ENCODE assay signal across 22 cellular contexts in the genomic region with DNA sequence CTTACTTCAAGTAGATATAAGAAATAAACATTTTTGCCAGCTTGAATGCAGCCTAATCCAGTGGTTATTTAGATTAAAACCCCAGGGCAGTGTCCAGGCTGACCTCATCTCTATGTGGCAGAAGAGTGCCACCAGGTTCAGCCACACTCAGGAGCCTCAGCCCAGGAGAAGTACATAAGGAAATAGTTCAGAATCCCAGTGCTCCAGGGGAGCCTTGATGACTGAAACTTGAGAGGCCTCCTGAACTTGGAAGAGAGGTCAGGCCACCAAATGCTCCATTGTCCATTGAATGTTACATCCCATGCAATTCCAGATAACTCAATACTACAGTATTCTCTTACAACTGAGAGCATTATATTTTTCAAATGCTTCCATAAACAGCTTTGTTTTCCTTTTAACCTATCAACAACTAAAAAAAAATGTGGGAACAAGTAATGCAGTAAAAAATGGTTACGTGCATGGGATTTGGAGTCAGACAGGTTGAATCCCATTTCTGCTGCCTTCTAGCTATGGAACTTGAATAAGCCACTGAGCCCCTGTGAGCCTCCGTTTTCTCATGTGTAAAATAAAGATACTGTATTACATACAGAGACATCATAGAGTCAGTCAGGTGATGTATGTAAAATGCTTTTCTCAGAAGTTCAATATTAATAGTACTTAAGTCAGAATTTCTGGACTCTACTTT.
DNase-seq lines count a peak whose midpoint lies in the region; TF ChIP-seq lines count a peak whose summit lies in the region.
"Had no signal": no experiment of that assay in that cellular context is flagged by ENCODE, and none has a peak within 500 bp of the region (broad histone marks: within the 10 kb centered on the region; RNA-seq: fewer than 3 reads in every experiment).

No MANE protein-coding gene starts in this region.

- H3K27me3 ChIP-seq in SJSA1 (replicated peaks): no peaks in the 10 kb centered on the region
- H3K27me3 ChIP-seq: heart left ventricle, pancreas had no signal

- peaks cover 32% of the 10 kb centered on the region for H3K4me1 Mint-ChIP-seq in progenitor cell of endocrine pancreas (ENCODE audit: low read depth)
- H3K4me1 Mint-ChIP-seq: activated T-helper 17 cell treated with anti-CD3 and anti-CD28 coated beads, Interleukin-2, amount 50 U/mL, for 72 hours; T-cell had no signal

- no peaks in the 10 kb centered on the region for H3K36me3 ChIP-seq in SJSA1
- H3K36me3 ChIP-seq: heart left ventricle, pancreas had no signal

- H3K27ac ChIP-seq in SJSA1: peak overlapping the region; percentile 20
- H3K27ac ChIP-seq: heart left ventricle had no signal

- DNase-seq in Daoy (ENCODE audit: low read depth) (peak; percentile 33), SJSA1 (ENCODE audit: low read depth in 1 of 2, low spot score in 2 of 2) (no peak), left kidney (ENCODE audit: low read depth, low spot score) (peak; percentile 43), progenitor cell of endocrine pancreas (ENCODE audit: low spot score, unreplicated experiment) (no peak), NCI-H1436 (lab: John Stamatoyannopoulos, UW) (no peak), cardiac septum (ENCODE audit: low spot score) (no peak), head of caudate nucleus (no peak), UCSD-AML1 (lab: John Stamatoyannopoulos, UW; ENCODE audit: unreplicated experiment) (no peak)
- DNase-seq: activated CD4-positive, alpha-beta T cell treated with anti-CD3 and anti-CD28 coated beads, Interleukin-2, amount 10 ng/mL, durations not matched to agents 24 days and 14 days; activated naive CD8-positive, alpha-beta T cell treated with anti-CD3 and anti-CD28 coated beads for 36 hours; CD4-positive, alpha-beta T cell; cortex of kidney; H9; heart left ventricle; NCI-H1092; NCI-H524 treated with DMSO at 0.1 percent for 48 hours; pancreas; Right ventricle myocardium superior; stimulated activated CD4-positive, alpha-beta T cell treated with anti-CD3 and anti-CD28 coated beads, Interleukin-1b, Interleukin-23, amount 100 ng/mL, for 48 hours; stimulated activated naive CD4-positive, alpha-beta T cell treated with Interleukin-2 at 50 U/mL for 16 hours; T-cell had no signal

- intact Hi-C loops in cardiac septum (cut with DNase I) (no loop called here), head of caudate nucleus (cut with DNase I) (no loop called here)

- H3K27me3 Mint-ChIP-seq in progenitor cell of endocrine pancreas: no peaks in the 10 kb centered on the region
- H3K27me3 Mint-ChIP-seq: activated CD4-positive, alpha-beta T cell treated with anti-CD3 and anti-CD28 coated beads, Interleukin-2, amount 10 ng/mL, durations not matched to agents 24 days and 14 days; activated naive CD8-positive, alpha-beta T cell treated with anti-CD3 and anti-CD28 coated beads for 36 hours; activated T-helper 17 cell treated with anti-CD3 and anti-CD28 coated beads, Interleukin-2, amount 50 U/mL, for 72 hours; CD4-positive, alpha-beta T cell; T-cell had no signal

- peaks cover 36% of the 10 kb centered on the region for H3K4me1 ChIP-seq in SJSA1 (replicated peaks)
- H3K4me1 ChIP-seq: pancreas had no signal

- no peak for TF ChIP-seq CTCF in progenitor cell of endocrine pancreas (IDR thresholded peaks at IDR 0.05; ENCODE audit: unreplicated experiment)

- H3K4me3 Mint-ChIP-seq in progenitor cell of endocrine pancreas (ENCODE audit: low read depth): peak overlapping the region; percentile 59
- H3K4me3 Mint-ChIP-seq: activated CD4-positive, alpha-beta T cell treated with anti-CD3 and anti-CD28 coated beads, Interleukin-2, amount 10 ng/mL, durations not matched to agents 24 days and 14 days; activated naive CD8-positive, alpha-beta T cell treated with anti-CD3 and anti-CD28 coated beads for 36 hours; activated T-helper 17 cell treated with anti-CD3 and anti-CD28 coated beads, Interleukin-2, amount 50 U/mL, for 72 hours; CD4-positive, alpha-beta T cell; H9; T-cell had no signal

- H3K36me3 Mint-ChIP-seq in progenitor cell of endocrine pancreas (ENCODE audit: insufficient read depth): no peaks in the 10 kb centered on the region
- H3K36me3 Mint-ChIP-seq: activated naive CD8-positive, alpha-beta T cell treated with anti-CD3 and anti-CD28 coated beads for 36 hours; T-cell had no signal

- H3K9me3 Mint-ChIP-seq in progenitor cell of endocrine pancreas (ENCODE audit: low read depth): peaks cover 2% of the 10 kb centered on the region
- H3K9me3 Mint-ChIP-seq: activated CD4-positive, alpha-beta T cell treated with anti-CD3 and anti-CD28 coated beads, Interleukin-2, amount 10 ng/mL, durations not matched to agents 24 days and 14 days; activated naive CD8-positive, alpha-beta T cell treated with anti-CD3 and anti-CD28 coated beads for 36 hours; activated T-helper 17 cell treated with anti-CD3 and anti-CD28 coated beads, Interleukin-2, amount 50 U/mL, for 72 hours; CD4-positive, alpha-beta T cell; H9 had no signal

- peak overlapping the region; percentile 92 for H3K27ac Mint-ChIP-seq in progenitor cell of endocrine pancreas
- H3K27ac Mint-ChIP-seq: activated CD4-positive, alpha-beta T cell treated with anti-CD3 and anti-CD28 coated beads, Interleukin-2, amount 10 ng/mL, durations not matched to agents 24 days and 14 days; activated naive CD8-positive, alpha-beta T cell treated with anti-CD3 and anti-CD28 coated beads for 36 hours; activated T-helper 17 cell treated with anti-CD3 and anti-CD28 coated beads, Interleukin-2, amount 50 U/mL, for 72 hours; CD4-positive, alpha-beta T cell; H9; T-cell had no signal

- no peaks in the 10 kb centered on the region for H3K9me3 ChIP-seq in SJSA1 (replicated peaks)
- H3K9me3 ChIP-seq: heart left ventricle, pancreas had no signal

- no peak overlapping the region for H3K4me3 ChIP-seq in SJSA1
- H3K4me3 ChIP-seq: heart left ventricle, pancreas had no signal

Comparison
In these comparisons a context has a peak if more than half of its experiments do, and no peak if none do; other contexts are left out.
1. DNase-seq: peak in Daoy (single experiment) and left kidney (single experiment); none in SJSA1 (0 of 2), progenitor cell of endocrine pancreas (single experiment), NCI-H1436 (single experiment), cardiac septum (single experiment), head of caudate nucleus (0 of 42) and UCSD-AML1 (single experiment).